Comparison of ENCODE assay signal across 12 cellular contexts in genomic region chr19:13574933-13575332, GRCh38.
DNase-seq lines count a peak whose midpoint lies in the region; FAIRE-seq and TF ChIP-seq lines count a peak whose summit lies in the region.
"Had no signal": no experiment of that assay in that cellular context is flagged by ENCODE, and none has a peak within 500 bp of the region (broad histone marks: within the 10 kb centered on the region; RNA-seq: fewer than 3 reads in every experiment).

No MANE protein-coding gene starts in this region.

- no peak overlapping the region for H3K27ac ChIP-seq in ovary
- H3K27ac ChIP-seq: body of pancreas had no signal

- no peak for TF ChIP-seq POLR2A in ovary (IDR thresholded peaks at IDR 0.05)

- H3K4me3 Mint-ChIP-seq in progenitor cell of endocrine pancreas (ENCODE audit: low read depth) = no peak overlapping the region
- H3K4me3 Mint-ChIP-seq in activated naive CD8-positive, alpha-beta T cell treated with anti-CD3 and anti-CD28 coated beads for 36 hours = no peak overlapping the region
- H3K4me3 Mint-ChIP-seq: T-helper 17 cell had no signal

- H3K9me3 ChIP-seq in ovary = peaks cover 0 to 6% of the 10 kb centered on the region in 2 donors
- H3K9me3 ChIP-seq: body of pancreas had no signal

- peaks cover 28% of the 10 kb centered on the region for H3K27me3 Mint-ChIP-seq in progenitor cell of endocrine pancreas
- H3K27me3 Mint-ChIP-seq in activated naive CD8-positive, alpha-beta T cell treated with anti-CD3 and anti-CD28 coated beads for 36 hours = peaks cover 19% of the 10 kb centered on the region

- DNase-seq in DMS 273 (lab: John Stamatoyannopoulos, UW; ENCODE audit: unreplicated experiment) (peak; percentile 53), DMS 273 treated with DMSO at 0.1 percent for 48 hours (lab: John Stamatoyannopoulos, UW) (no peak), LNCaP clone FGC (ENCODE audit: low read depth) (no peak), bronchial epithelial cell (ENCODE audit: low read depth) (no peak), progenitor cell of endocrine pancreas (ENCODE audit: low spot score, unreplicated experiment) (no peak), putamen (ENCODE audit: low spot score) (no peak), ovary (no peak)
- no peak for DNase-seq in activated naive CD8-positive, alpha-beta T cell treated with anti-CD3 and anti-CD28 coated beads for 36 hours
- DNase-seq: body of pancreas, NCI-H524, T-helper 17 cell had no signal

- H3K9me3 Mint-ChIP-seq in progenitor cell of endocrine pancreas (ENCODE audit: low read depth) = peaks cover 12% of the 10 kb centered on the region
- H3K9me3 Mint-ChIP-seq in activated naive CD8-positive, alpha-beta T cell treated with anti-CD3 and anti-CD28 coated beads for 36 hours = peaks cover 5% of the 10 kb centered on the region

- no peak for FAIRE-seq in bronchial epithelial cell (lab: Jason Lieb, UNC)
- FAIRE-seq: A204.1 had no signal

- TF ChIP-seq CTCF in LNCaP clone FGC (IDR thresholded peaks at IDR 0.05; ENCODE audit: control insufficient read depth, extremely low read depth, insufficient read depth) = peak; percentile 46
- TF ChIP-seq CTCF in bronchial epithelial cell (IDR thresholded peaks at IDR 0.05; ENCODE audit: insufficient read depth, low read length, severe bottlenecking) = peak; percentile 1
- peak; percentile 37 for TF ChIP-seq CTCF in progenitor cell of endocrine pancreas (IDR thresholded peaks at IDR 0.05; ENCODE audit: unreplicated experiment)
- TF ChIP-seq CTCF in ovary (IDR thresholded peaks at IDR 0.05) = no peak

- H3K27ac Mint-ChIP-seq in progenitor cell of endocrine pancreas = no peak overlapping the region
- no peak overlapping the region for H3K27ac Mint-ChIP-seq in activated naive CD8-positive, alpha-beta T cell treated with anti-CD3 and anti-CD28 coated beads for 36 hours
- H3K27ac Mint-ChIP-seq: T-helper 17 cell had no signal

- intact Hi-C loops in ovary (cut with DNase I) = no loop called here

- H3K4me1 Mint-ChIP-seq in progenitor cell of endocrine pancreas (ENCODE audit: low read depth) = no peaks in the 10 kb centered on the region
- no peaks in the 10 kb centered on the region for H3K4me1 Mint-ChIP-seq in activated naive CD8-positive, alpha-beta T cell treated with anti-CD3 and anti-CD28 coated beads for 36 hours

- H3K4me3 ChIP-seq in LNCaP clone FGC (ENCODE audit: low read depth, low read length) (no peak overlapping the region), bronchial epithelial cell (ENCODE audit: low read depth, low read length) (no peak overlapping the region), ovary (no peak overlapping the region)
- H3K4me3 ChIP-seq: body of pancreas had no signal

- no peaks in the 10 kb centered on the region for H3K4me1 ChIP-seq in ovary (ENCODE audit: insufficient read depth)
- H3K4me1 ChIP-seq: body of pancreas had no signal

- WGBS in ovary, 3 donors = 42 to 50% (median 47%) methylated on average over 11 of the region's 11 CpGs

- no peaks in the 10 kb centered on the region for H3K36me3 ChIP-seq in bronchial epithelial cell (ENCODE audit: control insufficient read depth, insufficient read depth, low read length)
- H3K36me3 ChIP-seq in ovary = no peaks in the 10 kb centered on the region

- TF ChIP-seq EP300 in ovary (IDR thresholded peaks at IDR 0.05) = no peak

- H3K36me3 Mint-ChIP-seq in progenitor cell of endocrine pancreas (ENCODE audit: insufficient read depth) = no peaks in the 10 kb centered on the region
- no peaks in the 10 kb centered on the region for H3K36me3 Mint-ChIP-seq in activated naive CD8-positive, alpha-beta T cell treated with anti-CD3 and anti-CD28 coated beads for 36 hours

- H3K27me3 ChIP-seq in bronchial epithelial cell (ENCODE audit: control insufficient read depth, insufficient read depth, low read length) = no peaks in the 10 kb centered on the region
- H3K27me3 ChIP-seq in ovary = no peaks in the 10 kb centered on the region
- H3K27me3 ChIP-seq: body of pancreas had no signal

Comparison
In these comparisons a context has a peak if more than half of its experiments do, and no peak if none do; other contexts are left out.
1. CTCF ChIP-seq: peak in LNCaP clone FGC (single experiment), bronchial epithelial cell (single experiment) and progenitor cell of endocrine pancreas (single experiment); none in ovary (0 of 3).